In genomic region chr6:101462576-101462975, GRCh38 we compare ENCODE assay signal across 1 cellular context.
TF ChIP-seq lines count a peak whose summit lies in the region.

No MANE protein-coding gene starts in this region.

TF ChIP-seq in GM23338, 12 proteins besides CTCF, POLR2A, EP300 and RAD21:
- TF ChIP-seq, protein P1, sequence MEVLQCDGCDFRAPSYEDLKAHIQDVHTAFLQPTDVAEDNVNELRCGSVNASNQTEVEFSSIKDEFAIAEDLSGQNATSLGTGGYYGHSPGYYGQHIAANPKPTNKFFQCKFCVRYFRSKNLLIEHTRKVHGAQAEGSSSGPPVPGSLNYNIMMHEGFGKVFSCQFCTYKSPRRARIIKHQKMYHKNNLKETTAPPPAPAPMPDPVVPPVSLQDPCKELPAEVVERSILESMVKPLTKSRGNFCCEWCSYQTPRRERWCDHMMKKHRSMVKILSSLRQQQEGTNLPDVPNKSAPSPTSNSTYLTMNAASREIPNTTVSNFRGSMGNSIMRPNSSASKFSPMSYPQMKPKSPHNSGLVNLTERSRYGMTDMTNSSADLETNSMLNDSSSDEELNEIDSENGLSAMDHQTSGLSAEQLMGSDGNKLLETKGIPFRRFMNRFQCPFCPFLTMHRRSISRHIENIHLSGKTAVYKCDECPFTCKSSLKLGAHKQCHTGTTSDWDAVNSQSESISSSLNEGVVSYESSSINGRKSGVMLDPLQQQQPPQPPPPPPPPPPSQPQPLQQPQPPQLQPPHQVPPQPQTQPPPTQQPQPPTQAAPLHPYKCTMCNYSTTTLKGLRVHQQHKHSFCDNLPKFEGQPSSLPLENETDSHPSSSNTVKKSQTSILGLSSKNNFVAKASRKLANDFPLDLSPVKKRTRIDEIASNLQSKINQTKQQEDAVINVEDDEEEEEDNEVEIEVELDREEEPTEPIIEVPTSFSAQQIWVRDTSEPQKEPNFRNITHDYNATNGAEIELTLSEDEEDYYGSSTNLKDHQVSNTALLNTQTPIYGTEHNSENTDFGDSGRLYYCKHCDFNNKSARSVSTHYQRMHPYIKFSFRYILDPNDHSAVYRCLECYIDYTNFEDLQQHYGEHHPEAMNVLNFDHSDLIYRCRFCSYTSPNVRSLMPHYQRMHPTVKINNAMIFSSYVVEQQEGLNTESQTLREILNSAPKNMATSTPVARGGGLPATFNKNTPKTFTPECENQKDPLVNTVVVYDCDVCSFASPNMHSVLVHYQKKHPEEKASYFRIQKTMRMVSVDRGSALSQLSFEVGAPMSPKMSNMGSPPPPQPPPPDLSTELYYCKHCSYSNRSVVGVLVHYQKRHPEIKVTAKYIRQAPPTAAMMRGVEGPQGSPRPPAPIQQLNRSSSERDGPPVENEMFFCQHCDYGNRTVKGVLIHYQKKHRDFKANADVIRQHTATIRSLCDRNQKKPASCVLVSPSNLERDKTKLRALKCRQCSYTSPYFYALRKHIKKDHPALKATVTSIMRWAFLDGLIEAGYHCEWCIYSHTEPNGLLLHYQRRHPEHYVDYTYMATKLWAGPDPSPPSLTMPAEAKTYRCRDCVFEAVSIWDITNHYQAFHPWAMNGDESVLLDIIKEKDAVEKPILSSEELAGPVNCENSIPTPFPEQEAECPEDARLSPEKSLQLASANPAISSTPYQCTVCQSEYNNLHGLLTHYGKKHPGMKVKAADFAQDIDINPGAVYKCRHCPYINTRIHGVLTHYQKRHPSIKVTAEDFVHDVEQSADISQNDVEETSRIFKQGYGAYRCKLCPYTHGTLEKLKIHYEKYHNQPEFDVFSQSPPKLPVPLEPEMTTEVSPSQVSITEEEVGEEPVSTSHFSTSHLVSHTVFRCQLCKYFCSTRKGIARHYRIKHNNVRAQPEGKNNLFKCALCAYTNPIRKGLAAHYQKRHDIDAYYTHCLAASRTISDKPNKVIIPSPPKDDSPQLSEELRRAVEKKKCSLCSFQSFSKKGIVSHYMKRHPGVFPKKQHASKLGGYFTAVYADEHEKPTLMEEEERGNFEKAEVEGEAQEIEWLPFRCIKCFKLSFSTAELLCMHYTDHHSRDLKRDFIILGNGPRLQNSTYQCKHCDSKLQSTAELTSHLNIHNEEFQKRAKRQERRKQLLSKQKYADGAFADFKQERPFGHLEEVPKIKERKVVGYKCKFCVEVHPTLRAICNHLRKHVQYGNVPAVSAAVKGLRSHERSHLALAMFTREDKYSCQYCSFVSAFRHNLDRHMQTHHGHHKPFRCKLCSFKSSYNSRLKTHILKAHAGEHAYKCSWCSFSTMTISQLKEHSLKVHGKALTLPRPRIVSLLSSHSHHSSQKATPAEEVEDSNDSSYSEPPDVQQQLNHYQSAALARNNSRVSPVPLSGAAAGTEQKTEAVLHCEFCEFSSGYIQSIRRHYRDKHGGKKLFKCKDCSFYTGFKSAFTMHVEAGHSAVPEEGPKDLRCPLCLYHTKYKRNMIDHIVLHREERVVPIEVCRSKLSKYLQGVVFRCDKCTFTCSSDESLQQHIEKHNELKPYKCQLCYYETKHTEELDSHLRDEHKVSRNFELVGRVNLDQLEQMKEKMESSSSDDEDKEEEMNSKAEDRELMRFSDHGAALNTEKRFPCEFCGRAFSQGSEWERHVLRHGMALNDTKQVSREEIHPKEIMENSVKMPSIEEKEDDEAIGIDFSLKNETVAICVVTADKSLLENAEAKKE (CRISPR knock-in tag; IDR thresholded peaks at IDR 0.05) = no peak
- TF ChIP-seq ETS1 (IDR thresholded peaks at IDR 0.05) = no peak
- no peak for TF ChIP-seq EZH2phosphoT487 (IDR thresholded peaks at IDR 0.05; ENCODE audit: unreplicated experiment)
- no peak for TF ChIP-seq ZNF114 (CRISPR knock-in tag; IDR thresholded peaks at IDR 0.05)
- no peak for TF ChIP-seq CREB1 (CRISPR knock-in tag; IDR thresholded peaks at IDR 0.05; ENCODE audit: low read depth)
- no peak for TF ChIP-seq NANOG (IDR thresholded peaks at IDR 0.05; ENCODE audit: borderline replicate concordance)
